8 cellular contexts compared by ENCODE assay signal in the genomic region with DNA sequence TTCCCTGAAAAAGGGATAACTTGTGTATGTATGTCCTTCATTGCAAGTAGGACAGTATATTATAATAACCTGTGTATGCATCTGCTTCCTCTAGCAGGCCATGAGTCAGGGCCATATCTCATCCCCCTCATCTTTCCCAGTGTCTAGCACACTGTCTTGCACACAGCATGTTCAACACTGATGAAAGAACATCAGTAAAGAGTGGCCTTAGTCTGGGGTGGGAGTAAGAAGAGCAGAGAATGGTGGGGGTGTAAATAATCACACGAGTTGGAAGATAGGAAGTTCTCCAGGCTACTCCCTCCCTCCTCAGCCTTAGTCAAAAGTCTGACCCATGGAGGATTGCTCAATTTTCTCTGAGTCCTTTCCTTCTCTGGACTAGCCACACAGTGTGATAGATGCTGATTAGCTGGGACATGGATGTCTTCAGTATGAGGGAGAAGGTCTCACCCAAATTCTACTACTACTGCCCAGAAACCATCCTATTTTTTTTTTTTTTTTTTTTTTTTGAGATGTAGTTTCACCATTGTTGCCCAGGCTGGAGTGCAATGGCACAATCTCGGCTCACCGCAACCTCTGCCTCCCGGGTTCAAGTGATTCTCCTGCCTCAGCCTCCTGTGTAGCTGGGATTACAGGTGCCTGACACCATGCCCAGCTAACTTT. TPM values are rescaled to one million over a fixed set of nuclear protein-coding genes. Genes with fewer than 3 reads are reported as not detected.
DNase-seq lines count a peak whose midpoint lies in the region; ATAC-seq and TF ChIP-seq lines count a peak whose summit lies in the region.

No MANE protein-coding gene starts in this region.

- peak overlapping the region; percentile 7 to 38 for H3K4me3 Mint-ChIP-seq in activated T-cell treated with anti-CD3 and anti-CD28 coated beads, Interleukin-2, amount 50 U/mL, for 72 hours
- no peak overlapping the region for H3K4me3 Mint-ChIP-seq in activated naive CD8-positive, alpha-beta T cell
- H3K4me3 Mint-ChIP-seq in type B pancreatic cell = no peak overlapping the region

- no peaks in the 10 kb centered on the region for H3K36me3 ChIP-seq in H7 (replicated peaks; ENCODE audit: control insufficient read depth, insufficient read depth, low read length)

- no peak for TF ChIP-seq CTCF in type B pancreatic cell (conservative IDR thresholded peaks at IDR 0.05)

- H3K4me1 Mint-ChIP-seq in activated T-cell treated with anti-CD3 and anti-CD28 coated beads, Interleukin-2, amount 50 U/mL, for 72 hours (ENCODE audit: low read depth) = peaks cover 16% of the 10 kb centered on the region
- H3K4me1 Mint-ChIP-seq in activated naive CD8-positive, alpha-beta T cell (ENCODE audit: low read depth) = peaks cover 12% of the 10 kb centered on the region
- H3K4me1 Mint-ChIP-seq in type B pancreatic cell (ENCODE audit: unreplicated experiment) = peaks cover 3% of the 10 kb centered on the region

- H3K27ac Mint-ChIP-seq in activated T-cell treated with anti-CD3 and anti-CD28 coated beads, Interleukin-2, amount 50 U/mL, for 72 hours = no peak overlapping the region
- peak overlapping the region; percentile 61 for H3K27ac Mint-ChIP-seq in activated naive CD8-positive, alpha-beta T cell
- peak overlapping the region; percentile 50 for H3K27ac Mint-ChIP-seq in type B pancreatic cell

- peaks cover 0 to 1% of the 10 kb centered on the region in 2 donors for H3K9me3 Mint-ChIP-seq in activated T-cell treated with anti-CD3 and anti-CD28 coated beads, Interleukin-2, amount 50 U/mL, for 72 hours
- H3K9me3 Mint-ChIP-seq in activated naive CD8-positive, alpha-beta T cell (ENCODE audit: low read depth) = no peaks in the 10 kb centered on the region
- no peaks in the 10 kb centered on the region for H3K9me3 Mint-ChIP-seq in type B pancreatic cell

- peak; percentile 43 to 58 for ATAC-seq in activated T-cell treated with anti-CD3 and anti-CD28 coated beads, Interleukin-2, amount 50 U/mL, for 72 hours (replicated peaks in 1 of 2)
- ATAC-seq in left colon (peak; percentile 16), HG03175 (IDR thresholded peaks at IDR 0.05; ENCODE audit: unreplicated experiment) (no peak)

- DNase-seq in activated T-cell treated with anti-CD3 and anti-CD28 coated beads, Interleukin-2, amount 50 U/mL, for 72 hours = no peak
- no peak for DNase-seq in activated T-cell treated with anti-CD3 and anti-CD28 coated beads, Interleukin-2, amount 50 U/mL, for 48 hours
- DNase-seq in left colon (no peak), type B pancreatic cell (ENCODE audit: extremely low spot score, unreplicated experiment) (no peak), HPDE6-E6E7 (ENCODE audit: extremely low spot score) (no peak), H7 (no peak)

- H3K27me3 ChIP-seq in H7 (ENCODE audit: control insufficient read depth, insufficient read depth, low read length) = no peaks in the 10 kb centered on the region

- intact Hi-C loops in left colon (cut with DNase I, micrococcal nuclease) = no loop called here

- H3K36me3 Mint-ChIP-seq in activated T-cell treated with anti-CD3 and anti-CD28 coated beads, Interleukin-2, amount 50 U/mL, for 72 hours (ENCODE audit: insufficient read depth in 2 of 2) = peaks cover 0 to 1% of the 10 kb centered on the region in 2 donors
- no peaks in the 10 kb centered on the region for H3K36me3 Mint-ChIP-seq in activated naive CD8-positive, alpha-beta T cell
- H3K36me3 Mint-ChIP-seq in type B pancreatic cell = no peaks in the 10 kb centered on the region

- H3K4me3 ChIP-seq in H7 (ENCODE audit: insufficient read depth, low read depth, low read length) = no peak overlapping the region

- no peaks in the 10 kb centered on the region for H3K27me3 Mint-ChIP-seq in activated T-cell treated with anti-CD3 and anti-CD28 coated beads, Interleukin-2, amount 50 U/mL, for 72 hours (ENCODE audit: low read depth)
- H3K27me3 Mint-ChIP-seq in activated naive CD8-positive, alpha-beta T cell = no peaks in the 10 kb centered on the region
- H3K27me3 Mint-ChIP-seq in type B pancreatic cell = no peaks in the 10 kb centered on the region

RNA-seq across cellular contexts. Expression of gene SP1, which starts 14.6 kb away (rescaled TPM):
- 100 to 1,000 TPM; 110 to 121 TPM for total RNA-seq in activated T-cell treated with anti-CD3 and anti-CD28 coated beads, Interleukin-2, amount 50 U/mL, for 72 hours
- total RNA-seq in left colon = 10 to 100 TPM; 85.2 to 98.2 TPM
- total RNA-seq in type B pancreatic cell (ENCODE audit: low replicate concordance) = 82.9 and 99.5 TPM in 2 replicates
- 46.7 and 51.8 TPM in 2 replicates for total RNA-seq in H7 (2014; rRNA removed; shearing (Covaris generic))

RNA-seq across cellular contexts. Expression of gene SP7, which starts 29.2 kb away (rescaled TPM):
- not detected for total RNA-seq in activated T-cell treated with anti-CD3 and anti-CD28 coated beads, Interleukin-2, amount 50 U/mL, for 72 hours
- total RNA-seq in left colon (not detected), type B pancreatic cell (ENCODE audit: low replicate concordance) (0.22 TPM in 1 of 2 replicates, not detected in the other)
- 0.14 and 0.44 TPM in 2 replicates for total RNA-seq in H7 (2014; rRNA removed; shearing (Covaris generic))

RNA-seq across cellular contexts. Expression of gene AAAS, which starts 44.0 kb away (rescaled TPM):
- 100 to 1,000 TPM in 1 of 2 donors, 10 to 100 TPM in 1; 99.0 to 118 TPM for total RNA-seq in activated T-cell treated with anti-CD3 and anti-CD28 coated beads, Interleukin-2, amount 50 U/mL, for 72 hours
- total RNA-seq in left colon (10 to 100 TPM; 34.6 to 39.0 TPM), type B pancreatic cell (ENCODE audit: low replicate concordance) (54.7 and 75.4 TPM in 2 replicates)
- total RNA-seq in H7 (2014; rRNA removed; shearing (Covaris generic)) = 131 and 137 TPM in 2 replicates

RNA-seq across cellular contexts. Expression of gene AMHR2, which starts 58.3 kb away (rescaled TPM):
- not detected for total RNA-seq in activated T-cell treated with anti-CD3 and anti-CD28 coated beads, Interleukin-2, amount 50 U/mL, for 72 hours
- total RNA-seq in left colon (not detected), type B pancreatic cell (ENCODE audit: low replicate concordance) (1.6 and 2.4 TPM in 2 replicates)
- total RNA-seq in H7 (2014; rRNA removed; shearing (Covaris generic)) = 0.52 and 1.6 TPM in 2 replicates

Comparison
In these comparisons a context has a peak if more than half of its experiments do, and no peak if none do; other contexts are left out.
1. H3K4me3 Mint-ChIP-seq: peak in activated T-cell treated with anti-CD3 and anti-CD28 coated beads, Interleukin-2, amount 50 U/mL, for 72 hours (2 of 2); none in activated naive CD8-positive, alpha-beta T cell (single experiment) and type B pancreatic cell (single experiment).